9 cellular contexts compared by ENCODE assay signal in the genomic region with DNA sequence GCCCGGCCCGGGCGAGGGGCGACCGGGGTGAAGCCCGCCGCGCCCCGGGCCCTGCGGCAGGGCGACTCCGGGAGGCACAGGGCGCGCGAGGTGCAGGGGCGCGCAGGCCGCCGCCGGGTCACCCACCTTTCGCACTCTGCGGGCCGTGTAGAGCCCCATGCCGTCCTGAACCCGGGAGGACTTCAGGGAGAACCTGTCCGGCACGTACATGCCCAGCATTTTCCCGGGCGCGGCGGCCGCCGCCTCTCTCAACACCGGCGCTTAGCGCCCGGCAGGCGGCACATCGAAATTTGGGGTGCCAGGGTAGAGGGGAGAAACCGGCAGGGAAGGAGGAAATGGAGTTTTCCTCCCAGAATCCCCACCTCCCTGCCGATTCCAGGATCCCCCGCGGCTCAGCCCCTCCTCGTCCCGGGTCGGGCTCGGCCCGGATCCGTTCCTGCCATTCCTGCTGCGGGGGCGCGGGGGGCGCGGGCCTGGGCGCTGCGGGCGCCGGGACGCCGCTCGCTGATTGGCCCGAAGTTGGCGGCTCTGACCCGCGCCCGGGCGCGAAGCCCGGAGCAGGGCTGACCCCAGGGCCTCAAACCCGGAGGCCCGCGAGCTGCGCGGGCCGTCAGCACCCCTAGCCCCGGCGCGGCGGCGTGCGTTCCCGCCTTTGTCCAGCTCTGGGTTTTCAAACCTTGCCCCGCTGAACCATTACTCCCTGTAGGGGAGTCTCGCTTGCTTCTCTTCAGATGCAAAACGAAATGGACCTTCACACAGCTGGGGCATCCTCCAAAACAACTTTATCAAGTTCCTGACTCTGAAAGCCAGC. TPM values are rescaled to one million over a fixed set of nuclear protein-coding genes. Genes with fewer than 3 reads are reported as not detected.
A peak's percentile ranks its signal among the peaks of the same experiment; 100 is the strongest.
DNase-seq lines count a peak whose midpoint lies in the region; ATAC-seq and TF ChIP-seq lines count a peak whose summit lies in the region.
"Had no signal": no experiment of that assay in that cellular context is flagged by ENCODE, and none has a peak within 500 bp of the region (broad histone marks: within the 10 kb centered on the region; RNA-seq: fewer than 3 reads in every experiment).

A gene (minus strand): TSS at position 337 of the 811 bp plus-strand sequence. CDS start 118 bp downstream, at position 219.

- H3K9me3 ChIP-seq in heart right ventricle: no peaks in the 10 kb centered on the region

- 1% methylated on average over 85 of the region's 85 CpGs for WGBS in heart right ventricle, 2 donors

- TF ChIP-seq CTCF in heart right ventricle (IDR thresholded peaks at IDR 0.05) (peak in 5 of 9 donors; percentile 11 to 37 (median 28)), omental fat pad (IDR thresholded peaks at IDR 0.05) (no peak)

- peak; percentile 35 for DNase-seq in NCI-H146 (lab: John Stamatoyannopoulos, UW)
- no peak for DNase-seq in NCI-H146 treated with DMSO at 0.1 percent for 48 hours (lab: John Stamatoyannopoulos, UW; ENCODE audit: unreplicated experiment)
- peak; percentile 61 for DNase-seq in RPMI7951 (ENCODE audit: low read depth)
- DNase-seq in amygdala (lab: John Stamatoyannopoulos, UW): peak in 36 of 56 donors; percentile 1 to 60 (median 32)
- DNase-seq in heart right ventricle: peak; percentile 57 to 72
- DNase-seq in omental fat pad (ENCODE audit: low spot score): no peak
- no peak for DNase-seq in NCI-H526 treated with DMSO at 0.1 percent for 48 hours (lab: John Stamatoyannopoulos, UW)

- intact Hi-C loops in heart right ventricle (cut with DNase I): loop anchor here in 8 of 10 donors (5.0 to 10.0 kb wide), 7 partner anchors 132 to 208 kb away; a partner anchor contains a TSS

- ATAC-seq in heart right ventricle (peak; percentile 76 to 88 (median 83)), omental fat pad (ENCODE audit: low FRiP score) (peak; percentile 90), GM18520 (IDR thresholded peaks at IDR 0.05; ENCODE audit: unreplicated experiment) (no peak)

- H3K4me3 ChIP-seq in heart right ventricle: peak within 1 kb of the TSS; percentile 52 to 82 (median 80)
- H3K4me3 ChIP-seq: BLaER1 treated with 17β-estradiol and CSF1 and Interleukin-3, amounts not matched to agents 10 nM and 100 nM had no signal

- H3K27ac ChIP-seq in heart right ventricle: peak within 1 kb of the TSS; percentile 93 to 99 (median 96)
- H3K27ac ChIP-seq: BLaER1 treated with 17β-estradiol and CSF1 and Interleukin-3, amounts not matched to agents 10 nM and 100 nM had no signal

- peaks cover 0 to 49% (median 35%) of the 10 kb centered on the region in 9 donors for H3K4me1 ChIP-seq in heart right ventricle
- H3K4me1 ChIP-seq: BLaER1 treated with 17β-estradiol and CSF1 and Interleukin-3, amounts not matched to agents 10 nM and 100 nM had no signal

- no peaks in the 10 kb centered on the region for H3K36me3 ChIP-seq in heart right ventricle
- H3K36me3 ChIP-seq: BLaER1 treated with 17β-estradiol and CSF1 and Interleukin-3, amounts not matched to agents 10 nM and 100 nM had no signal

- H3K27me3 ChIP-seq in heart right ventricle: peaks cover 0 to 29% (median 0%) of the 10 kb centered on the region in 7 donors
- H3K27me3 ChIP-seq: BLaER1 treated with 17β-estradiol and CSF1 and Interleukin-3, amounts not matched to agents 10 nM and 100 nM had no signal

RNA-seq across cellular contexts. Expression of the gene that starts here (rescaled TPM):
- 10.8 and 11.4 TPM in 2 replicates for total RNA-seq in RPMI7951 (2014; rRNA removed; shearing (Covaris generic))
- total RNA-seq in heart right ventricle (10 to 100 TPM in 6 of 10 donors, 1 to 10 TPM in 4; 6.4 to 20.5 (median 15.2) TPM), omental fat pad (10 to 100 TPM in 2 of 4 donors, 1 to 10 TPM in 2; 6.0 to 18.8 (median 12.0) TPM)
- polyA plus RNA-seq in heart right ventricle: 1 to 10 TPM; 1.5 to 2.4 TPM

Comparison
In these comparisons a context has a peak if more than half of its experiments do, and no peak if none do; other contexts are left out.
1. DNase-seq: peak in NCI-H146 (single experiment), RPMI7951 (single experiment), amygdala (36 of 56) and heart right ventricle (2 of 2); none in NCI-H146 treated with DMSO at 0.1 percent for 48 hours (single experiment), omental fat pad (single experiment) and NCI-H526 treated with DMSO at 0.1 percent for 48 hours (single experiment).
2. CTCF ChIP-seq: peak in heart right ventricle (5 of 9); none in omental fat pad (0 of 3).